14 cellular contexts compared by ENCODE assay signal in the genomic region with DNA sequence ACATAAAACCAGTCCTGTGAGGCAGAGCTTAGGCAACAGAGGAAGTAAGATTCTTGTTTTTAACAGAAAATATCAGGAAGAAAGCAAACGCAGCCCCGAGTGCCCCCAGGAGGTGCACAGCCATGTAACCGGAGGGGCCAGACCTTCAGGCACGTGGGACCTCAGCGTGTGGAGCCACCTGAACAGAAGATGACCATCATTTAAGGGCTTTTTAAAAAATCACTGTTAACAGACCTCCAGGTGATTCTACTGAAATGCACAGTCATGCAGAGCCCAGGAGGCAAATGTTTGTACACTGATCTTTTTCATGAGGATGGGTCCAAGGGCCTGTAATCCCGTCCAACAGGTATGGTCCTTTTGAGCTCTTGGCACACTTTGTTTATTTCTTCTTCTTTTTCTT. TPM values are rescaled to one million over a fixed set of nuclear protein-coding genes. Genes with fewer than 3 reads are reported as not detected.
A peak's percentile ranks its signal among the peaks of the same experiment; 100 is the strongest.
DNase-seq lines count a peak whose midpoint lies in the region; ATAC-seq and TF ChIP-seq lines count a peak whose summit lies in the region.
"Had no signal": no experiment of that assay in that cellular context is flagged by ENCODE, and none has a peak within 500 bp of the region (broad histone marks: within the 10 kb centered on the region; RNA-seq: fewer than 3 reads in every experiment).

No MANE protein-coding gene starts in this region.

- H3K4me1 Mint-ChIP-seq in activated naive CD4-positive, alpha-beta T cell treated with anti-CD3 and anti-CD28 coated beads, Interleukin-2, amount 50 U/mL, for 24 hours: peaks cover 38% of the 10 kb centered on the region
- H3K4me1 Mint-ChIP-seq in activated CD8-positive, alpha-beta T cell treated with anti-CD3 and anti-CD28 coated beads, Interleukin-2, amount 10 ng/mL, durations not matched to agents 7 days and 5 days (ENCODE audit: low read depth): no peaks in the 10 kb centered on the region
- peaks cover 46% of the 10 kb centered on the region for H3K4me1 Mint-ChIP-seq in stimulated activated memory B cell treated with anti-CD40 and anti-IgM and Interleukin-4, amounts not matched to agents 10 μg/mL and 1 μg/mL and 100 μg/mL, for 72 hours

- H3K27me3 ChIP-seq in BE2C: no peaks in the 10 kb centered on the region
- H3K27me3 ChIP-seq: esophagus squamous epithelium had no signal

- no peak for ATAC-seq in activated naive CD4-positive, alpha-beta T cell treated with anti-CD3 and anti-CD28 coated beads, Interleukin-2, amount 50 U/mL, for 72 hours
- ATAC-seq in activated CD8-positive, alpha-beta T cell treated with anti-CD3 and anti-CD28 coated beads, Interleukin-2, amount 10 ng/mL, durations not matched to agents 7 days and 5 days: no peak
- ATAC-seq in stimulated activated memory B cell treated with anti-CD40 and anti-IgM and Interleukin-4, amounts not matched to agents 10 μg/mL and 1 μg/mL and 100 μg/mL, for 72 hours: peak; percentile 64

- H3K4me3 ChIP-seq in BE2C (ENCODE audit: low read depth, low read length): no peak overlapping the region
- H3K4me3 ChIP-seq: esophagus squamous epithelium had no signal

- H3K4me1 ChIP-seq in BE2C: no peaks in the 10 kb centered on the region
- H3K4me1 ChIP-seq: esophagus squamous epithelium had no signal

- peaks cover 10% of the 10 kb centered on the region for H3K36me3 Mint-ChIP-seq in activated naive CD4-positive, alpha-beta T cell treated with anti-CD3 and anti-CD28 coated beads, Interleukin-2, amount 50 U/mL, for 24 hours
- peaks cover 0 to 7% of the 10 kb centered on the region in 2 donors for H3K36me3 Mint-ChIP-seq in activated naive CD4-positive, alpha-beta T cell treated with anti-CD3 and anti-CD28 coated beads, Interleukin-2, amount 50 U/mL, for 72 hours
- H3K36me3 Mint-ChIP-seq in activated CD8-positive, alpha-beta T cell treated with anti-CD3 and anti-CD28 coated beads, Interleukin-2, amount 10 ng/mL, durations not matched to agents 7 days and 5 days (ENCODE audit: low read depth): peaks cover 7% of the 10 kb centered on the region
- peaks cover 38% of the 10 kb centered on the region for H3K36me3 Mint-ChIP-seq in stimulated activated memory B cell treated with anti-CD40 and anti-IgM and Interleukin-4, amounts not matched to agents 10 μg/mL and 1 μg/mL and 100 μg/mL, for 72 hours

- TF ChIP-seq CTCF in BE2C (IDR thresholded peaks at IDR 0.05; ENCODE audit: low read depth, low read length): no peak

- POLR2A ChIA-PET in activated CD8-positive, alpha-beta T cell treated with anti-CD3 and anti-CD28 coated beads, Interleukin-2, amount 10 ng/mL, durations not matched to agents 7 days and 5 days (lab: Charles Lee): no interaction called here

- H3K27me3 Mint-ChIP-seq in activated naive CD4-positive, alpha-beta T cell treated with anti-CD3 and anti-CD28 coated beads, Interleukin-2, amount 50 U/mL, for 24 hours: no peaks in the 10 kb centered on the region
- no peaks in the 10 kb centered on the region for H3K27me3 Mint-ChIP-seq in activated CD8-positive, alpha-beta T cell treated with anti-CD3 and anti-CD28 coated beads, Interleukin-2, amount 10 ng/mL, durations not matched to agents 7 days and 5 days (ENCODE audit: low read depth)
- no peaks in the 10 kb centered on the region for H3K27me3 Mint-ChIP-seq in stimulated activated memory B cell treated with anti-CD40 and anti-IgM and Interleukin-4, amounts not matched to agents 10 μg/mL and 1 μg/mL and 100 μg/mL, for 72 hours

- no peaks in the 10 kb centered on the region for H3K9me3 Mint-ChIP-seq in activated naive CD4-positive, alpha-beta T cell treated with anti-CD3 and anti-CD28 coated beads, Interleukin-2, amount 50 U/mL, for 24 hours
- H3K9me3 Mint-ChIP-seq in activated naive CD4-positive, alpha-beta T cell treated with anti-CD3 and anti-CD28 coated beads, Interleukin-2, amount 50 U/mL, for 72 hours: peaks cover 7 to 27% of the 10 kb centered on the region in 2 donors
- H3K9me3 Mint-ChIP-seq in activated CD8-positive, alpha-beta T cell treated with anti-CD3 and anti-CD28 coated beads, Interleukin-2, amount 10 ng/mL, durations not matched to agents 7 days and 5 days (ENCODE audit: insufficient read depth): no peaks in the 10 kb centered on the region
- H3K9me3 Mint-ChIP-seq in stimulated activated memory B cell treated with anti-CD40 and anti-IgM and Interleukin-4, amounts not matched to agents 10 μg/mL and 1 μg/mL and 100 μg/mL, for 72 hours: peaks cover 36% of the 10 kb centered on the region

- H3K36me3 ChIP-seq in BE2C: peaks cover 9% of the 10 kb centered on the region

- H3K9me3 ChIP-seq in BE2C: no peaks in the 10 kb centered on the region
- H3K9me3 ChIP-seq: esophagus squamous epithelium had no signal

- no peak overlapping the region for H3K4me3 Mint-ChIP-seq in activated naive CD4-positive, alpha-beta T cell treated with anti-CD3 and anti-CD28 coated beads, Interleukin-2, amount 50 U/mL, for 24 hours
- H3K4me3 Mint-ChIP-seq in activated CD8-positive, alpha-beta T cell treated with anti-CD3 and anti-CD28 coated beads, Interleukin-2, amount 10 ng/mL, durations not matched to agents 7 days and 5 days: no peak overlapping the region
- H3K4me3 Mint-ChIP-seq in stimulated activated memory B cell treated with anti-CD40 and anti-IgM and Interleukin-4, amounts not matched to agents 10 μg/mL and 1 μg/mL and 100 μg/mL, for 72 hours: no peak overlapping the region

- H3K27ac Mint-ChIP-seq in activated naive CD4-positive, alpha-beta T cell treated with anti-CD3 and anti-CD28 coated beads, Interleukin-2, amount 50 U/mL, for 24 hours: peak overlapping the region; percentile 89
- H3K27ac Mint-ChIP-seq in activated naive CD4-positive, alpha-beta T cell treated with anti-CD3 and anti-CD28 coated beads, Interleukin-2, amount 50 U/mL, for 72 hours: peak overlapping the region in 1 of 2 donors; percentile 86
- peak overlapping the region; percentile 20 for H3K27ac Mint-ChIP-seq in activated CD8-positive, alpha-beta T cell treated with anti-CD3 and anti-CD28 coated beads, Interleukin-2, amount 10 ng/mL, durations not matched to agents 7 days and 5 days
- H3K27ac Mint-ChIP-seq in stimulated activated memory B cell treated with anti-CD40 and anti-IgM and Interleukin-4, amounts not matched to agents 10 μg/mL and 1 μg/mL and 100 μg/mL, for 72 hours: peak overlapping the region; percentile 87

- no peak for DNase-seq in activated naive CD4-positive, alpha-beta T cell treated with anti-CD3 and anti-CD28 coated beads, Interleukin-2, amount 50 U/mL, for 72 hours (ENCODE audit: low spot score in 2 of 2)
- peak; percentile 38 to 71 for DNase-seq in NOMO-1 (lab: John Stamatoyannopoulos, UW; ENCODE audit: unreplicated experiment in 2 of 2)
- no peak for DNase-seq in activated CD8-positive, alpha-beta T cell treated with anti-CD3 and anti-CD28 coated beads, Interleukin-2, amount 10 ng/mL, durations not matched to agents 7 days and 5 days
- no peak for DNase-seq in midbrain (lab: John Stamatoyannopoulos, UW)
- DNase-seq in BE2C: no peak
- DNase-seq in NCI-H146 (lab: John Stamatoyannopoulos, UW): no peak
- DNase-seq: activated CD4-positive, alpha-beta T cell treated with anti-CD3 and anti-CD28 coated beads for 1 hour; activated naive CD4-positive, alpha-beta T cell treated with Interleukin-2 at 50 U/mL for 16 hours; esophagus squamous epithelium; KG1; NCI-H345; stimulated activated CD4-positive, alpha-beta T cell treated with anti-CD3 and anti-CD28 coated beads, Interleukin-4, amount 100 ng/mL, for 24 hours had no signal

- CTCF ChIA-PET in activated CD8-positive, alpha-beta T cell treated with anti-CD3 and anti-CD28 coated beads, Interleukin-2, amount 10 ng/mL, durations not matched to agents 7 days and 5 days (lab: Charles Lee): interaction anchor here (1.4 kb wide), 1 partner anchor 11 kb away, joined by 3 read pairs; no protein-coding TSS in a partner anchor

RNA-seq across cellular contexts. Expression of gene SPG21, which starts 38.8 kb away (rescaled TPM):
- total RNA-seq in activated naive CD4-positive, alpha-beta T cell treated with anti-CD3 and anti-CD28 coated beads, Interleukin-2, amount 50 U/mL, for 72 hours: 10 to 100 TPM; 67.1 to 90.4 TPM
- total RNA-seq in activated CD8-positive, alpha-beta T cell treated with anti-CD3 and anti-CD28 coated beads, Interleukin-2, amount 10 ng/mL, durations not matched to agents 7 days and 5 days: 10 to 100 TPM; 53.8 to 55.1 TPM
- 52.3 TPM for polyA plus RNA-seq in BE2C (2012; ENCODE audit: insufficient read depth, insufficient read length, low read depth)

RNA-seq across cellular contexts. Expression of gene ANKDD1A, which starts 39.2 kb away (rescaled TPM):
- 1 to 10 TPM; 3.8 to 8.9 TPM for total RNA-seq in activated naive CD4-positive, alpha-beta T cell treated with anti-CD3 and anti-CD28 coated beads, Interleukin-2, amount 50 U/mL, for 72 hours
- total RNA-seq in activated CD8-positive, alpha-beta T cell treated with anti-CD3 and anti-CD28 coated beads, Interleukin-2, amount 10 ng/mL, durations not matched to agents 7 days and 5 days: 1 to 10 TPM; 9.1 to 9.5 TPM
- 11.4 TPM for polyA plus RNA-seq in BE2C (2012; ENCODE audit: insufficient read depth, insufficient read length, low read depth)

Comparison
In these comparisons a context has a peak if more than half of its experiments do, and no peak if none do; other contexts are left out.
1. DNase-seq: peak in NOMO-1 (2 of 2); none in activated naive CD4-positive, alpha-beta T cell treated with anti-CD3 and anti-CD28 coated beads, Interleukin-2, amount 50 U/mL, for 72 hours (0 of 2), activated CD8-positive, alpha-beta T cell treated with anti-CD3 and anti-CD28 coated beads, Interleukin-2, amount 10 ng/mL, durations not matched to agents 7 days and 5 days (single experiment), midbrain (single experiment), BE2C (single experiment) and NCI-H146 (single experiment).